In the genomic region with DNA sequence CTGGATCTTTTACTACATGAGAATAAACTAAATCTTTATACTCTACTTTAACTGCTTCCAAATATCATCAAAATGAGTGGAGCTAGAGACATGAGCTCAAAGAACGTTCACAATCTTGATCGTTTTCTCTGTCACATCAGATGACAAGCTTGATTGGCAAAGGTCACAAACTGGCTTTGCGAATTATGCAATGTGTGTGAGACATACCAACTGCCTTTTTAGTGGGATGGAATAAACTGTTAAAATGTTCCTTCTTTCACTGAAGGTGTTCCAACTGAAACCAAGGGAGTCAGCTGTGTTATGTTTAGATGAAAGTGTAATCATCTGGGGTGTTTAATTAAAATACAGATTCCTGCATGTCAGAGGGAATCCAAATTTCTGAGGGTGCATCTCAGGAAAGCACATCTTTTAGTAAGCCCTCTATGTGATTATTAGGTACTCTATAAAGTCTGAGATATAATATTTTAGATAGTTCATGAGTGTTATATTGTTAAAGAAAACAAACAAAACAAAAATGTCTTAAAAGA, we compare ENCODE assay signal across 15 cellular contexts. TPM values are rescaled to one million over a fixed set of nuclear protein-coding genes. Genes with fewer than 3 reads are reported as not detected.
"Had no signal": no experiment of that assay in that cellular context is flagged by ENCODE, and none has a peak within 500 bp of the region (broad histone marks: within the 10 kb centered on the region; RNA-seq: fewer than 3 reads in every experiment).

No MANE protein-coding gene starts in this region.

- H3K27ac ChIP-seq: colonic mucosa, psoas muscle had no signal

- H3K9me3 Mint-ChIP-seq: activated CD8-positive, alpha-beta T cell treated with anti-CD3 and anti-CD28 coated beads for 36 hours; activated naive CD8-positive, alpha-beta T cell treated with anti-CD3 and anti-CD28 coated beads, Interleukin-2, amount 10 ng/mL, durations not matched to agents 7 days and 5 days; nephron progenitor cell had no signal

- H3K4me3 Mint-ChIP-seq: activated CD4-positive, alpha-beta T cell treated with anti-CD3 and anti-CD28 coated beads for 36 hours; activated CD8-positive, alpha-beta T cell treated with anti-CD3 and anti-CD28 coated beads for 36 hours; activated naive CD8-positive, alpha-beta T cell treated with anti-CD3 and anti-CD28 coated beads, Interleukin-2, amount 10 ng/mL, durations not matched to agents 7 days and 5 days; nephron progenitor cell; type B pancreatic cell had no signal

- H3K27ac Mint-ChIP-seq: activated CD4-positive, alpha-beta T cell treated with anti-CD3 and anti-CD28 coated beads for 36 hours; activated CD8-positive, alpha-beta T cell treated with anti-CD3 and anti-CD28 coated beads for 36 hours; activated naive CD8-positive, alpha-beta T cell treated with anti-CD3 and anti-CD28 coated beads, Interleukin-2, amount 10 ng/mL, durations not matched to agents 7 days and 5 days; nephron progenitor cell; type B pancreatic cell had no signal

- H3K36me3 ChIP-seq: colonic mucosa had no signal

- H3K27me3 Mint-ChIP-seq: activated CD4-positive, alpha-beta T cell treated with anti-CD3 and anti-CD28 coated beads for 36 hours; activated naive CD8-positive, alpha-beta T cell treated with anti-CD3 and anti-CD28 coated beads, Interleukin-2, amount 10 ng/mL, durations not matched to agents 7 days and 5 days; type B pancreatic cell had no signal

- H3K9me3 ChIP-seq: colonic mucosa, psoas muscle had no signal

- DNase-seq: activated CD4-positive, alpha-beta T cell treated with anti-CD3 and anti-CD28 coated beads for 36 hours; activated CD8-positive, alpha-beta memory T cell treated with anti-CD3 and anti-CD28 coated beads, Interleukin-2, amount 50 U/mL, for 48 hours; activated CD8-positive, alpha-beta T cell treated with anti-CD3 and anti-CD28 coated beads for 36 hours; activated naive CD8-positive, alpha-beta T cell treated with anti-CD3 and anti-CD28 coated beads, Interleukin-2, amount 10 ng/mL, durations not matched to agents 7 days and 5 days; anterior cingulate cortex; colonic mucosa; hypothalamus; left cardiac atrium; mesenchymal stem cell; nephron progenitor cell; psoas muscle; stimulated activated CD4-positive, alpha-beta T cell treated with anti-CD3 and anti-CD28 coated beads, Interleukin-12 subunit alpha, Interleukin-12 subunit beta, amount 100 ng/mL, for 4 hours; stimulated activated naive CD4-positive, alpha-beta T cell; T-helper 9 cell had no signal

- H3K4me1 Mint-ChIP-seq: activated CD4-positive, alpha-beta T cell treated with anti-CD3 and anti-CD28 coated beads for 36 hours; activated naive CD8-positive, alpha-beta T cell treated with anti-CD3 and anti-CD28 coated beads, Interleukin-2, amount 10 ng/mL, durations not matched to agents 7 days and 5 days had no signal

- H3K36me3 Mint-ChIP-seq: activated naive CD8-positive, alpha-beta T cell treated with anti-CD3 and anti-CD28 coated beads, Interleukin-2, amount 10 ng/mL, durations not matched to agents 7 days and 5 days had no signal

- H3K27me3 ChIP-seq: colonic mucosa had no signal

- H3K4me3 ChIP-seq: colonic mucosa, psoas muscle had no signal

RNA-seq across cellular contexts. Expression of a gene that starts 21.9 kb away (rescaled TPM):
- total RNA-seq: activated CD8-positive, alpha-beta T cell treated with anti-CD3 and anti-CD28 coated beads for 36 hours had no signal
